ENCODE assay signal across 15 cellular contexts in the genomic region with DNA sequence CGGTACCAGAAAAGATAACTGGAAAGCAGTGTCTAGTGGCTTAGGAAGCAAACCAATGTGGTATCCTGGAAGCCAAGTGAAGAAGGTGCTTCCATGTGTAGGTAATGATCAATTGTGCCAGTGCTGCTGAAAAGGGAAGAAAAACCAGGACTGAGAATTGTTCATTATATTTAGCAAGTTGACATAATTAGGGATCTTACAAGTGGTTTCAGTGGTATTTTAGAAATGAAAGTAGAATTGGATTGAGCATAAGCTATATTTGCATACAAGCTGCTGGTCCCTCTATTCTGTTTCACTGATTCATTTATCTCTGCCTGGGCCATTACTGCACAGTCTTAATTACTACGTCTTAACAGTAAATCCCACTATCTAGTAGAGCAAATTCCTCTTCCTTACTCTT. TPM values are rescaled to one million over a fixed set of nuclear protein-coding genes. Genes with fewer than 3 reads are reported as not detected.
DNase-seq lines count a peak whose midpoint lies in the region; ATAC-seq and TF ChIP-seq lines count a peak whose summit lies in the region.
"Had no signal": no experiment of that assay in that cellular context is flagged by ENCODE, and none has a peak within 500 bp of the region (broad histone marks: within the 10 kb centered on the region; RNA-seq: fewer than 3 reads in every experiment).

No MANE protein-coding gene starts in this region.

- dilution Hi-C loops in mammary epithelial cell (cut with HindIII; ENCODE audit: low sequenced_read_pairs) = no loop called here

- no peaks in the 10 kb centered on the region for H4K20me1 ChIP-seq in mammary epithelial cell (ENCODE audit: insufficient read depth, low read length)
- H4K20me1 ChIP-seq: BLaER1 treated with 17β-estradiol and CSF1 and Interleukin-3, amounts not matched to agents 10 nM and 100 nM had no signal

- WGBS in mammary epithelial cell (ENCODE audit: low coverage, missing lambda C conversion rate) = 75% methylated on average over 2 of the region's 2 CpGs

- H3K27ac ChIP-seq in mammary epithelial cell (ENCODE audit: insufficient read depth, low read depth, low read length) = no peak overlapping the region
- H3K27ac ChIP-seq: BLaER1 treated with 17β-estradiol and CSF1 and Interleukin-3, amounts not matched to agents 10 nM and 100 nM; skin epidermis; vagina had no signal

- H3K4me1 ChIP-seq in mammary epithelial cell (ENCODE audit: insufficient read depth, low read length) = no peaks in the 10 kb centered on the region
- H3K4me1 ChIP-seq: BLaER1 treated with 17β-estradiol and CSF1 and Interleukin-3, amounts not matched to agents 10 nM and 100 nM; vagina had no signal

- ATAC-seq in GM18870 (IDR thresholded peaks at IDR 0.05; ENCODE audit: unreplicated experiment) (peak; percentile 96), GM21529 (IDR thresholded peaks at IDR 0.05; ENCODE audit: unreplicated experiment) (peak; percentile 96), HG03045 (IDR thresholded peaks at IDR 0.05; ENCODE audit: unreplicated experiment) (peak; percentile 59), SK-N-SH treated with all-trans-retinoic acid at 6 μM for 48 hours (no peak)
- ATAC-seq: natural killer cell treated with Interleukin-12 subunit alpha and Interleukin-12 subunit beta and Interleukin-15 and Interleukin-18, amount 100 ng/mL, for 72 hours; Panc1 had no signal

- BruUV-seq in mammary epithelial cell (replicated peaks; lab: Mats Ljungman, UMichigan) = no TSS peak

- H3K9me3 ChIP-seq in mammary epithelial cell (replicated peaks; ENCODE audit: insufficient read depth, low read length) = no peaks in the 10 kb centered on the region
- H3K9me3 ChIP-seq: BLaER1 treated with 17β-estradiol and CSF1 and Interleukin-3, amounts not matched to agents 10 nM and 100 nM; vagina had no signal

- intact Hi-C loops in mammary epithelial cell (cut with micrococcal nuclease) = no loop called here

- in situ Hi-C loops in mammary epithelial cell (cut with MboI; ENCODE audit: low sequenced_read_pairs in 2 of 2) = no loop called here

- no peak overlapping the region for H3K4me2 ChIP-seq in mammary epithelial cell (ENCODE audit: insufficient read depth, low read depth, low read length)
- H3K4me2 ChIP-seq: BLaER1 treated with 17β-estradiol and CSF1 and Interleukin-3, amounts not matched to agents 10 nM and 100 nM had no signal

- H3K4me3 ChIP-seq in mammary epithelial cell (replicated peaks in 1 of 3; ENCODE audit: insufficient read depth in 1 of 3, low read depth in 2 of 3, low read length in 3 of 3) = no peak overlapping the region
- H3K4me3 ChIP-seq: BLaER1 treated with 17β-estradiol and CSF1 and Interleukin-3, amounts not matched to agents 10 nM and 100 nM; skin epidermis; vagina had no signal

- no peak overlapping the region for H2AFZ ChIP-seq in mammary epithelial cell (ENCODE audit: low read depth, low read length)

- CTCF ChIA-PET in mammary epithelial cell (lab: Charles Lee; ENCODE audit: low non-redundant PET) = no interaction called here

- TF ChIP-seq CTCF in mammary epithelial cell (conservative IDR thresholded peaks at IDR 0.05 in 1 of 2, IDR thresholded peaks at IDR 0.05 in 1 of 2; ENCODE audit: extremely low read depth in 1 of 2, insufficient read depth in 1 of 2, low read depth in 1 of 2, low read length in 2 of 2) = no peak

- no peaks in the 10 kb centered on the region for H3K36me3 ChIP-seq in mammary epithelial cell (ENCODE audit: insufficient read depth, low read length)
- H3K36me3 ChIP-seq: BLaER1 treated with 17β-estradiol and CSF1 and Interleukin-3, amounts not matched to agents 10 nM and 100 nM; vagina had no signal

- H3K9ac ChIP-seq in mammary epithelial cell (ENCODE audit: insufficient read depth, low read length) = no peak overlapping the region
- H3K9ac ChIP-seq: BLaER1 treated with 17β-estradiol and CSF1 and Interleukin-3, amounts not matched to agents 10 nM and 100 nM had no signal

- DNase-seq in RPMI8226 (peak; percentile 4), EL (no peak), mammary epithelial cell (no peak), ureter (ENCODE audit: low spot score) (no peak)
- DNase-seq: amniotic stem cell, GOT3 had no signal

- H3K27me3 ChIP-seq in mammary epithelial cell (ENCODE audit: insufficient read depth, low read length) = no peaks in the 10 kb centered on the region
- H3K27me3 ChIP-seq: BLaER1 treated with 17β-estradiol and CSF1 and Interleukin-3, amounts not matched to agents 10 nM and 100 nM; vagina had no signal

- H3K79me2 ChIP-seq in mammary epithelial cell (ENCODE audit: insufficient read depth, low read length) = no peaks in the 10 kb centered on the region

TF ChIP-seq in SK-N-SH treated with all-trans-retinoic acid at 6 μM for 48 hours, 23 proteins besides CTCF, POLR2A, EP300 and RAD21:
- no peak for TF ChIP-seq CSDC2 (CRISPR knock-in tag; IDR thresholded peaks at IDR 0.05)
- TF ChIP-seq ZNF70 (CRISPR knock-in tag; IDR thresholded peaks at IDR 0.05) = no peak
- TF ChIP-seq, protein P1, sequence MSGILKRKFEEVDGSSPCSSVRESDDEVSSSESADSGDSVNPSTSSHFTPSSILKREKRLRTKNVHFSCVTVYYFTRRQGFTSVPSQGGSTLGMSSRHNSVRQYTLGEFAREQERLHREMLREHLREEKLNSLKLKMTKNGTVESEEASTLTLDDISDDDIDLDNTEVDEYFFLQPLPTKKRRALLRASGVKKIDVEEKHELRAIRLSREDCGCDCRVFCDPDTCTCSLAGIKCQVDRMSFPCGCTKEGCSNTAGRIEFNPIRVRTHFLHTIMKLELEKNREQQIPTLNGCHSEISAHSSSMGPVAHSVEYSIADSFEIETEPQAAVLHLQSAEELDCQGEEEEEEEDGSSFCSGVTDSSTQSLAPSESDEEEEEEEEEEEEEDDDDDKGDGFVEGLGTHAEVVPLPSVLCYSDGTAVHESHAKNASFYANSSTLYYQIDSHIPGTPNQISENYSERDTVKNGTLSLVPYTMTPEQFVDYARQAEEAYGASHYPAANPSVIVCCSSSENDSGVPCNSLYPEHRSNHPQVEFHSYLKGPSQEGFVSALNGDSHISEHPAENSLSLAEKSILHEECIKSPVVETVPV (CRISPR knock-in tag; IDR thresholded peaks at IDR 0.05) = no peak
- no peak for TF ChIP-seq ZFP30 (CRISPR knock-in tag; IDR thresholded peaks at IDR 0.05)
- TF ChIP-seq ISL1 (CRISPR knock-in tag; IDR thresholded peaks at IDR 0.05) = no peak

RNA-seq across cellular contexts. Expression of a gene that starts 32.3 kb away (rescaled TPM):
- total RNA-seq in mammary epithelial cell (1 to 10 TPM in 1 of 2 donors, under 1 TPM in 1; 0.33 to 8.0 TPM), ureter (8.3 TPM)
- polyA plus RNA-seq in mammary epithelial cell = 3.8 TPM
- 31.5 TPM for polyA minus RNA-seq in mammary epithelial cell

RNA-seq across cellular contexts. Expression of a gene that starts 36.9 kb away (rescaled TPM):
- total RNA-seq in mammary epithelial cell = 1 to 10 TPM in 1 of 2 donors, under 1 TPM in 1; 0.17 to 2.9 TPM
- 3.9 TPM for polyA plus RNA-seq in mammary epithelial cell
- 19.9 TPM for polyA minus RNA-seq in mammary epithelial cell
- total RNA-seq in ureter = not detected
- total RNA-seq: natural killer cell treated with Interleukin-12 subunit alpha and Interleukin-12 subunit beta and Interleukin-15 and Interleukin-18, amount 100 ng/mL, for 72 hours; vagina had no signal
